ENCODE assay signal across 16 cellular contexts in the genomic region with DNA sequence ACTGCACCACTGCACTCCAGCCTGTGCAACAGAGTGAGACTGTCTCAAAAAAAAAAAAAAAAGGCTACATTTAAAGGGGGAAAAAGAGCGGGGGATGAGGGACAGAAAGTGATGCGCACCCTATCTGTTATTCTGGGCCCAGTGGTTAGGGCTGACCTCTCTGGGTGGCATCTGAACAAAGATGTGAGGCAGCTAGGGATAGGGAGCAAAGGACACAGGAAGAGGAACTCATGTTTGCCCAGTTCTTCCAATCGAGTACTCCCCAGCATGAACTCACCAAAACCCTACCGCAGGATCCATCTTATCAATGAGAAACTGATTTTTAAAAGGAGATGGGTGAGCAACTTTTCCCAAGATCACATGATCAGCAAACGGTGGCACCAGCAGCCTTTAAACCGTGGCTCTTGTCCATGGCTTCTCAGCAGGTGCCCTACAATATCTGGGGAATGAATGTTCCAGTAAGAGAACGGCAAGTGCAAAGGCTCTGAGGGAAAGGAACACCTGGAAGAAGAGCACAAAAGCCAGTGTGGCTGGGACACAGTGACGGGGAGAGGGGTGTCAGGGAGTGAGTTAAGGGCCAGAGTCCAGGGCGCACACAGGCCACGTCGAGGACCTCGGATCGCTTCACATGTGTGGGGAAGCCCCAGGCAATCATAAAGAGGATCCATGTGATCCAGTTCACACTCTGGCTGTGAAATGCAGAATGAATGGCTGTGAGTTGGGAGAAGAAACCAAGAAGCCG. TPM values are rescaled to one million over a fixed set of nuclear protein-coding genes. Genes with fewer than 3 reads are reported as not detected.
DNase-seq lines count a peak whose midpoint lies in the region; ATAC-seq and TF ChIP-seq lines count a peak whose summit lies in the region.
"Had no signal": no experiment of that assay in that cellular context is flagged by ENCODE, and none has a peak within 500 bp of the region (broad histone marks: within the 10 kb centered on the region; RNA-seq: fewer than 3 reads in every experiment).

No MANE protein-coding gene starts in this region.

- peaks cover 26 to 48% (median 45%) of the 10 kb centered on the region in 3 donors for H3K4me1 ChIP-seq in skeletal muscle tissue (ENCODE audit: control insufficient read depth in 3 of 3, insufficient read depth in 3 of 3, low read length in 3 of 3)

- peaks cover 0 to 6% (median 4%) of the 10 kb centered on the region in 3 donors for H3K36me3 ChIP-seq in skeletal muscle tissue (ENCODE audit: control insufficient read depth in 3 of 3, insufficient read depth in 3 of 3, low read length in 3 of 3)
- H3K36me3 ChIP-seq: tibial artery had no signal

- CTCF ChIA-PET in activated B cell treated with CpG ODN at 0.5 μM for 24 hours (lab: Charles Lee) = interaction anchor here (1.0 kb wide), 1 partner anchor 126 kb away, joined by 4 read pairs; no protein-coding TSS in a partner anchor

- H3K27ac Mint-ChIP-seq in T-helper 1 cell treated with Interleukin-12 subunit alpha and Interleukin-12 subunit beta and Interleukin-4 antibody, amounts not matched to agents 30 μg/mL and 1 μg/mL, for 36 hours = peak overlapping the region; percentile 47
- H3K27ac Mint-ChIP-seq in activated B cell treated with CpG ODN at 0.5 μM for 24 hours (peak overlapping the region; percentile 76), immature natural killer cell (peak overlapping the region in 4 of 6 donors; percentile 51 to 78 (median 72))

- no peak for TF ChIP-seq CTCF in activated B cell treated with CpG ODN at 0.5 μM for 24 hours (IDR thresholded peaks at IDR 0.05)

- H3K4me3 Mint-ChIP-seq in T-helper 1 cell treated with Interleukin-12 subunit alpha and Interleukin-12 subunit beta and Interleukin-4 antibody, amounts not matched to agents 30 μg/mL and 1 μg/mL, for 36 hours = no peak overlapping the region
- H3K4me3 Mint-ChIP-seq in activated B cell treated with CpG ODN at 0.5 μM for 24 hours (no peak overlapping the region), immature natural killer cell (no peak overlapping the region)

- peaks cover 27% of the 10 kb centered on the region for H3K36me3 Mint-ChIP-seq in T-helper 1 cell treated with Interleukin-12 subunit alpha and Interleukin-12 subunit beta and Interleukin-4 antibody, amounts not matched to agents 30 μg/mL and 1 μg/mL, for 36 hours (ENCODE audit: low read depth)
- H3K36me3 Mint-ChIP-seq in activated B cell treated with CpG ODN at 0.5 μM for 24 hours (ENCODE audit: low read depth) = peaks cover 65% of the 10 kb centered on the region
- H3K36me3 Mint-ChIP-seq in immature natural killer cell = peaks cover 0 to 6% (median 0%) of the 10 kb centered on the region in 3 donors

- POLR2A ChIA-PET in activated B cell treated with CpG ODN at 0.5 μM for 24 hours (lab: Charles Lee) = interaction anchor here (0.6 to 24.2 kb wide), 3 partner anchors 11 to 102 kb away, joined by 6 to 683 read pairs (median 44); no protein-coding TSS in a partner anchor

- intact Hi-C loops in activated B cell treated with CpG ODN at 0.5 μM for 24 hours (cut with micrococcal nuclease) = no loop called here

- no peak overlapping the region for H3K4me3 ChIP-seq in skeletal muscle tissue (ENCODE audit: low read length in 3 of 3)
- H3K4me3 ChIP-seq: mucosa of descending colon, tibial artery had no signal

- H3K9me3 ChIP-seq in skeletal muscle tissue (ENCODE audit: control insufficient read depth in 3 of 3, low read length in 3 of 3) = no peaks in the 10 kb centered on the region
- H3K9me3 ChIP-seq: mucosa of descending colon, tibial artery had no signal

- H3K27me3 ChIP-seq in skeletal muscle tissue (ENCODE audit: control insufficient read depth in 3 of 3, insufficient read depth in 3 of 3, low read length in 3 of 3) = no peaks in the 10 kb centered on the region
- H3K27me3 ChIP-seq: foreskin keratinocyte, tibial artery had no signal

- H3K27ac ChIP-seq in skeletal muscle tissue (ENCODE audit: low read depth, low read length) = peak overlapping the region; percentile 4
- H3K27ac ChIP-seq: 22Rv1, foreskin keratinocyte had no signal

- peaks cover 54% of the 10 kb centered on the region for H3K4me1 Mint-ChIP-seq in T-helper 1 cell treated with Interleukin-12 subunit alpha and Interleukin-12 subunit beta and Interleukin-4 antibody, amounts not matched to agents 30 μg/mL and 1 μg/mL, for 36 hours (ENCODE audit: low read depth)
- H3K4me1 Mint-ChIP-seq in activated B cell treated with CpG ODN at 0.5 μM for 24 hours = peaks cover 87% of the 10 kb centered on the region
- peaks cover 89 to 94% of the 10 kb centered on the region in 2 donors for H3K4me1 Mint-ChIP-seq in immature natural killer cell

- no peaks in the 10 kb centered on the region for H3K9me3 Mint-ChIP-seq in T-helper 1 cell treated with Interleukin-12 subunit alpha and Interleukin-12 subunit beta and Interleukin-4 antibody, amounts not matched to agents 30 μg/mL and 1 μg/mL, for 36 hours
- no peaks in the 10 kb centered on the region for H3K9me3 Mint-ChIP-seq in activated B cell treated with CpG ODN at 0.5 μM for 24 hours
- no peaks in the 10 kb centered on the region for H3K9me3 Mint-ChIP-seq in immature natural killer cell

- no peaks in the 10 kb centered on the region for H3K27me3 Mint-ChIP-seq in T-helper 1 cell treated with Interleukin-12 subunit alpha and Interleukin-12 subunit beta and Interleukin-4 antibody, amounts not matched to agents 30 μg/mL and 1 μg/mL, for 36 hours (ENCODE audit: low read depth)
- H3K27me3 Mint-ChIP-seq in activated B cell treated with CpG ODN at 0.5 μM for 24 hours (no peaks in the 10 kb centered on the region), immature natural killer cell (ENCODE audit: low read depth in 3 of 3) (no peaks in the 10 kb centered on the region)

- peak overlapping the region in 1 of 3 donors; percentile 11 for H3K9ac ChIP-seq in skeletal muscle tissue (ENCODE audit: low read depth in 1 of 3, low read length in 3 of 3)

- no peak for DNase-seq in T-helper 1 cell
- DNase-seq in activated B cell treated with CpG ODN at 0.5 μM for 24 hours = no peak
- DNase-seq in immature natural killer cell = no peak
- DNase-seq in NOMO-1 treated with dmso at 0.1 percent for 144 hours (lab: John Stamatoyannopoulos, UW; ENCODE audit: unreplicated experiment) = no peak
- no peak for DNase-seq in NCI-H345 (lab: John Stamatoyannopoulos, UW)
- DNase-seq: activated CD4-positive, CD25-positive, alpha-beta regulatory T cell treated with anti-CD3 and anti-CD28 coated beads, Interleukin-2, amount 50 U/mL, for 72 hours; foreskin keratinocyte; mucosa of descending colon; NCI-H1930; NCI-H526 treated with DMSO at 0.1 percent for 48 hours; tibial artery had no signal

- no peak for ATAC-seq in activated B cell treated with CpG ODN at 0.5 μM for 24 hours (ENCODE audit: low read depth)
- no peak for ATAC-seq in GM21737 (IDR thresholded peaks at IDR 0.05; ENCODE audit: unreplicated experiment)
- ATAC-seq: foreskin keratinocyte, mucosa of descending colon, Panc1 had no signal

RNA-seq across cellular contexts. Expression of a gene that starts 22.0 kb away (rescaled TPM):
- total RNA-seq in activated B cell treated with CpG ODN at 0.5 μM for 24 hours (278 and 318 TPM in 2 replicates), skeletal muscle tissue (19.8 TPM)
- 10 to 100 TPM in 1 of 3 donors, 1 to 10 TPM in 2; 1.2 to 15.8 (median 7.4) TPM for polyA plus RNA-seq in immature natural killer cell

Comparison
In these comparisons a context has a peak if more than half of its experiments do, and no peak if none do; other contexts are left out.
1. RNA of a gene that starts 22.0 kb away (total RNA-seq): 278 to 318 TPM in activated B cell treated with CpG ODN at 0.5 μM for 24 hours; 19.8 TPM in skeletal muscle tissue (single experiment); every median in the first group is over 10 times any median in the second.
2. Peak in every context shown above with its lines, with median percentiles within 50 percentile points of each other: H3K27ac Mint-ChIP-seq.